In genomic region chr7:35336444-35336843, GRCh38 we compare ENCODE assay signal across 2 cellular contexts.
TF ChIP-seq lines count a peak whose summit lies in the region.

No MANE protein-coding gene starts in this region.

TF ChIP-seq in SK-N-SH, 30 proteins besides CTCF, POLR2A, EP300 and RAD21 (continued from another document):
- TF ChIP-seq PBX3 (IDR thresholded peaks at IDR 0.05) = no peak
- peak; percentile 25; the same call in 1 of the 2 replicates for TF ChIP-seq RCOR1 (IDR thresholded peaks at IDR 0.05; ENCODE audit: low read length)
- TF ChIP-seq IRF3 (IDR thresholded peaks at IDR 0.05; ENCODE audit: low read depth, low read length) = no peak
- TF ChIP-seq NRF1 (IDR thresholded peaks at IDR 0.05; ENCODE audit: low read depth, low read length) = no peak
- no peak for TF ChIP-seq USF2 (IDR thresholded peaks at IDR 0.05; ENCODE audit: borderline replicate concordance, low read depth, low read length)
- TF ChIP-seq ZBTB33 (IDR thresholded peaks at IDR 0.05; ENCODE audit: borderline replicate concordance, low read depth) = no peak
- 0 out of 2 replicates have a peak, but pooled peaks have one; percentile 36 for TF ChIP-seq MXI1 (IDR thresholded peaks at IDR 0.05; ENCODE audit: low read depth, low read length)

TF ChIP-seq in SK-N-SH treated with all-trans-retinoic acid at 6 μM for 48 hours, 23 proteins besides CTCF, POLR2A, EP300 and RAD21 (continued from another document):
- TF ChIP-seq TSHZ2 (CRISPR knock-in tag; IDR thresholded peaks at IDR 0.05) = no peak
- TF ChIP-seq PATZ1 (CRISPR knock-in tag; IDR thresholded peaks at IDR 0.05; ENCODE audit: borderline replicate concordance) = no peak
- no peak for TF ChIP-seq PPARA (CRISPR knock-in tag; IDR thresholded peaks at IDR 0.05; ENCODE audit: borderline replicate concordance)
- TF ChIP-seq CSRNP3 (CRISPR knock-in tag; IDR thresholded peaks at IDR 0.05) = no peak
- TF ChIP-seq ZFP30 (CRISPR knock-in tag; IDR thresholded peaks at IDR 0.05) = no peak
